8 cellular contexts compared by ENCODE assay signal in genomic region chr14:55103005-55103640, GRCh38. TPM values are rescaled to one million over a fixed set of nuclear protein-coding genes. Genes with fewer than 3 reads are reported as not detected.
A peak's percentile ranks its signal among the peaks of the same experiment; 100 is the strongest.
DNase-seq lines count a peak whose midpoint lies in the region; ATAC-seq and TF ChIP-seq lines count a peak whose summit lies in the region.

No MANE protein-coding gene starts in this region.

- H3K9me3 Mint-ChIP-seq in activated naive CD4-positive, alpha-beta T cell treated with anti-CD3 and anti-CD28 coated beads for 36 hours: no peaks in the 10 kb centered on the region

- no peaks in the 10 kb centered on the region for H3K36me3 ChIP-seq in cardiac muscle cell

- H3K4me3 ChIP-seq in cardiac muscle cell: no peak overlapping the region

- H3K9me3 ChIP-seq in cardiac muscle cell (ENCODE audit: low read depth): no peaks in the 10 kb centered on the region

- peaks cover 25% of the 10 kb centered on the region for H3K4me1 ChIP-seq in cardiac muscle cell (ENCODE audit: low read depth)

- H3K27ac ChIP-seq in cardiac muscle cell: peak overlapping the region; percentile 70

- DNase-seq in NK-92 treated with Interleukin-12 subunit alpha and Interleukin-12 subunit beta, amount 100 ng/mL, for 24 hours (lab: John Stamatoyannopoulos, UW): peak; percentile 74
- DNase-seq in NK-92 (lab: John Stamatoyannopoulos, UW; ENCODE audit: unreplicated experiment) (no peak), cardiac muscle cell (ENCODE audit: low read depth in 1 of 2, low spot score in 1 of 2) (peak; percentile 40 to 94), sciatic nerve (ENCODE audit: low spot score) (peak; percentile 85), NCI-H1105 (lab: John Stamatoyannopoulos, UW) (no peak)
- DNase-seq in activated naive CD4-positive, alpha-beta T cell treated with anti-CD3 and anti-CD28 coated beads for 36 hours: peak; percentile 54

- no peaks in the 10 kb centered on the region for H3K36me3 Mint-ChIP-seq in activated naive CD4-positive, alpha-beta T cell treated with anti-CD3 and anti-CD28 coated beads for 36 hours (ENCODE audit: low read depth)

- no peak for TF ChIP-seq CTCF in cardiac muscle cell (IDR thresholded peaks at IDR 0.05; ENCODE audit: low read depth, low read length)

- intact Hi-C loops in activated naive CD4-positive, alpha-beta T cell treated with anti-CD3 and anti-CD28 coated beads for 36 hours (cut with micrococcal nuclease): loop anchor here (1.0 kb wide), 1 partner anchor 31 kb away; no protein-coding TSS in a partner anchor
- intact Hi-C loops in sciatic nerve (cut with DNase I): no loop called here

- no peaks in the 10 kb centered on the region for H3K27me3 ChIP-seq in cardiac muscle cell

- H3K27me3 Mint-ChIP-seq in activated naive CD4-positive, alpha-beta T cell treated with anti-CD3 and anti-CD28 coated beads for 36 hours (ENCODE audit: low read depth): no peaks in the 10 kb centered on the region

- peak overlapping the region; percentile 67 for H3K27ac Mint-ChIP-seq in activated naive CD4-positive, alpha-beta T cell treated with anti-CD3 and anti-CD28 coated beads for 36 hours

- CTCF ChIA-PET in activated naive CD4-positive, alpha-beta T cell treated with anti-CD3 and anti-CD28 coated beads for 36 hours (lab: Charles Lee): interaction anchor here (0.5 to 1.6 kb wide), 6 partner anchors 10 to 335 kb away, joined by 3 to 6 read pairs (median 4); partner anchors contain the start of genes DLGAP5 and MAPK1IP1L

- H3K4me1 Mint-ChIP-seq in activated naive CD4-positive, alpha-beta T cell treated with anti-CD3 and anti-CD28 coated beads for 36 hours (ENCODE audit: low read depth): peaks cover 37% of the 10 kb centered on the region

- peak; percentile 36 for ATAC-seq in HG03066 (IDR thresholded peaks at IDR 0.05; ENCODE audit: low read depth, unreplicated experiment)
- ATAC-seq in sciatic nerve: peak; percentile 87

- H3K4me3 Mint-ChIP-seq in activated naive CD4-positive, alpha-beta T cell treated with anti-CD3 and anti-CD28 coated beads for 36 hours: no peak overlapping the region

TF ChIP-seq in PFSK-1, 5 proteins besides CTCF, POLR2A, EP300 and RAD21:
- TF ChIP-seq POLR2AphosphoS5 (IDR thresholded peaks at IDR 0.05; ENCODE audit: low read depth, low read length): no peak; the same call in 1 of the 2 replicates
- TF ChIP-seq FOXP2 (optimal IDR thresholded peaks at IDR 0.05; ENCODE audit: borderline replicate concordance, extremely low read depth, extremely low read length, insufficient read depth): peak; percentile 20

RNA-seq across cellular contexts. Expression of gene LGALS3, which starts 25.9 kb away (rescaled TPM):
- polyA plus RNA-seq in PFSK-1 (2012; ENCODE audit: insufficient read length, low read depth): 0.38 TPM
- 1 to 10 TPM; 1.1 to 1.3 TPM for total RNA-seq in activated naive CD4-positive, alpha-beta T cell treated with anti-CD3 and anti-CD28 coated beads for 36 hours
- total RNA-seq in cardiac muscle cell (33.2 and 51.8 TPM in 2 replicates), sciatic nerve (229 TPM)
- 55.3 and 60.3 TPM in 2 replicates for polyA plus RNA-seq in cardiac muscle cell

RNA-seq across cellular contexts. Expression of gene MAPK1IP1L, which starts 51.7 kb away (rescaled TPM):
- polyA plus RNA-seq in PFSK-1 (2012; ENCODE audit: insufficient read length, low read depth): 77.1 TPM
- 10 to 100 TPM; 78.2 to 83.4 TPM for total RNA-seq in activated naive CD4-positive, alpha-beta T cell treated with anti-CD3 and anti-CD28 coated beads for 36 hours
- 79.6 and 83.5 TPM in 2 replicates for total RNA-seq in cardiac muscle cell
- 97.7 and 104 TPM in 2 replicates for polyA plus RNA-seq in cardiac muscle cell
- 91.1 TPM for total RNA-seq in sciatic nerve

Comparison
In these comparisons a context has a peak if more than half of its experiments do, and no peak if none do; other contexts are left out.
1. DNase-seq: peak in NK-92 treated with Interleukin-12 subunit alpha and Interleukin-12 subunit beta, amount 100 ng/mL, for 24 hours (single experiment), activated naive CD4-positive, alpha-beta T cell treated with anti-CD3 and anti-CD28 coated beads for 36 hours (single experiment), cardiac muscle cell (2 of 2) and sciatic nerve (single experiment); none in NK-92 (single experiment) and NCI-H1105 (single experiment).
2. RNA of gene LGALS3, which starts 25.9 kb away (total RNA-seq): 229 TPM in sciatic nerve (single experiment) and 33.2 to 51.8 TPM in cardiac muscle cell; 1.1 to 1.3 TPM in activated naive CD4-positive, alpha-beta T cell treated with anti-CD3 and anti-CD28 coated beads for 36 hours; every median in the first group is over 10 times any median in the second.